ENCODE assay signal across 9 cellular contexts in genomic region chr15:79431636-79432344, GRCh38. TPM values are rescaled to one million over a fixed set of nuclear protein-coding genes. Genes with fewer than 3 reads are reported as not detected.
DNase-seq lines count a peak whose midpoint lies in the region; ATAC-seq and TF ChIP-seq lines count a peak whose summit lies in the region.
"Had no signal": no experiment of that assay in that cellular context is flagged by ENCODE, and none has a peak within 500 bp of the region (broad histone marks: within the 10 kb centered on the region; RNA-seq: fewer than 3 reads in every experiment).

Gene MINAR1, plus strand, starts transcription at chr15:79432336. Its CDS starts 23,812 bp downstream, at chr15:79456148.

- peak; percentile 30 for ATAC-seq in HG02798 (IDR thresholded peaks at IDR 0.05; ENCODE audit: poor library complexity, unreplicated experiment)
- peak; percentile 45 for ATAC-seq in stimulated activated naive CD8-positive, alpha-beta T cell treated with anti-CD3 and anti-CD28 coated beads, Interleukin-15, Interleukin-2, amounts not matched to agents 100 U/mL and 50 U/mL, for 24 hours

- H3K27me3 ChIP-seq in BJ (ENCODE audit: control insufficient read depth, insufficient read depth, low read length) (peaks cover 11% of the 10 kb centered on the region), iPS-20b (ENCODE audit: insufficient read depth, low read length) (peaks cover 96% of the 10 kb centered on the region)

- H3K9me3 ChIP-seq in iPS-20b (ENCODE audit: insufficient read depth, low read depth, low read length), result no peaks in the 10 kb centered on the region

- H3K4me3 ChIP-seq in BJ (ENCODE audit: low read depth, low read length) (peak within 1 kb of the TSS; percentile 49), iPS-20b (ENCODE audit: low read length) (peak within 1 kb of the TSS; percentile 60)

- CTCF ChIA-PET in BJ (lab: Yijun Ruan, JAX), result interaction anchor here (0.6 to 3.6 kb wide), 12 partner anchors 8 to 444 kb away, joined by 3 to 28 read pairs (median 4); no protein-coding TSS in a partner anchor

- H3K27ac ChIP-seq in iPS-20b (ENCODE audit: low read length), result no peak within 1 kb of the TSS

- peaks cover 22% of the 10 kb centered on the region for H3K4me1 ChIP-seq in iPS-20b (ENCODE audit: insufficient read depth, low read length)

- DNase-seq in BJ (ENCODE audit: low read depth) (no peak), astrocyte of the hippocampus (ENCODE audit: low read depth, low spot score) (peak; percentile 79), activated gamma-delta T cell (lab: John Stamatoyannopoulos, UW) (no peak), GF-D8 (lab: John Stamatoyannopoulos, UW) (no peak)
- DNase-seq in stimulated activated naive CD8-positive, alpha-beta T cell treated with anti-CD3 and anti-CD28 coated beads, Interleukin-15, Interleukin-2, amounts not matched to agents 100 U/mL and 50 U/mL, for 24 hours, result peak; percentile 31
- DNase-seq in activated T-helper 2 cell treated with anti-CD3 and anti-CD28 coated beads, Interferon-gamma antibody, Interleukin-2, Interleukin-4, amounts not matched to agents 10 μg/mL and 5 μg/mL and 100 μg/mL, durations not matched to agents 14 hours and 24 hours and 36 hours (ENCODE audit: low spot score), result no peak

- peak within 1 kb of the TSS; percentile 12; the same call in 1 of the 2 replicates for H3K9ac ChIP-seq in iPS-20b (ENCODE audit: low read depth, low read length)

- no peaks in the 10 kb centered on the region for H3K4me1 Mint-ChIP-seq in activated T-helper 2 cell treated with anti-CD3 and anti-CD28 coated beads, Interferon-gamma antibody, Interleukin-2, Interleukin-4, amounts not matched to agents 10 μg/mL and 5 μg/mL and 100 μg/mL, durations not matched to agents 14 hours and 24 hours and 36 hours (ENCODE audit: low read depth)

- peaks cover 62% of the 10 kb centered on the region for H3K27me3 Mint-ChIP-seq in activated T-helper 2 cell treated with anti-CD3 and anti-CD28 coated beads, Interferon-gamma antibody, Interleukin-2, Interleukin-4, amounts not matched to agents 10 μg/mL and 5 μg/mL and 100 μg/mL, durations not matched to agents 14 hours and 24 hours and 36 hours (ENCODE audit: low read depth)

- TF ChIP-seq CTCF in BJ (IDR thresholded peaks at IDR 0.05; ENCODE audit: insufficient read depth, low read depth, low read length), result peak; percentile 26; the same call in 1 of the 2 replicates

- no peaks in the 10 kb centered on the region for H3K36me3 Mint-ChIP-seq in activated T-helper 2 cell treated with anti-CD3 and anti-CD28 coated beads, Interferon-gamma antibody, Interleukin-2, Interleukin-4, amounts not matched to agents 10 μg/mL and 5 μg/mL and 100 μg/mL, durations not matched to agents 14 hours and 24 hours and 36 hours (ENCODE audit: low read depth)
- H3K36me3 Mint-ChIP-seq: IgD-negative memory B cell had no signal

- intact Hi-C loops in activated T-helper 2 cell treated with anti-CD3 and anti-CD28 coated beads, Interferon-gamma antibody, Interleukin-2, Interleukin-4, amounts not matched to agents 10 μg/mL and 5 μg/mL and 100 μg/mL, durations not matched to agents 14 hours and 24 hours and 36 hours (cut with micrococcal nuclease), result loop anchor here (10.0 kb wide), 1 partner anchor 337 kb away; the partner anchor contains the start of gene RASGRF1

- no peak within 1 kb of the TSS for H3K27ac Mint-ChIP-seq in activated T-helper 2 cell treated with anti-CD3 and anti-CD28 coated beads, Interferon-gamma antibody, Interleukin-2, Interleukin-4, amounts not matched to agents 10 μg/mL and 5 μg/mL and 100 μg/mL, durations not matched to agents 14 hours and 24 hours and 36 hours
- H3K27ac Mint-ChIP-seq: IgD-negative memory B cell had no signal

- peaks cover under 1% of the 10 kb centered on the region for H3K9me3 Mint-ChIP-seq in activated T-helper 2 cell treated with anti-CD3 and anti-CD28 coated beads, Interferon-gamma antibody, Interleukin-2, Interleukin-4, amounts not matched to agents 10 μg/mL and 5 μg/mL and 100 μg/mL, durations not matched to agents 14 hours and 24 hours and 36 hours

- no peak within 1 kb of the TSS for H3K4me3 Mint-ChIP-seq in activated T-helper 2 cell treated with anti-CD3 and anti-CD28 coated beads, Interferon-gamma antibody, Interleukin-2, Interleukin-4, amounts not matched to agents 10 μg/mL and 5 μg/mL and 100 μg/mL, durations not matched to agents 14 hours and 24 hours and 36 hours (ENCODE audit: low read depth)

- H3K36me3 ChIP-seq in BJ (ENCODE audit: control insufficient read depth, insufficient read depth, low read length), result no peaks in the 10 kb centered on the region
- H3K36me3 ChIP-seq in iPS-20b (ENCODE audit: insufficient read depth, low read depth, low read length), result no peaks in the 10 kb centered on the region

- POLR2A ChIA-PET in BJ (lab: Charles Lee), result interaction anchor here (0.5 to 0.6 kb wide), 2 partner anchors 36 to 641 kb away, joined by 3 to 4 read pairs; no protein-coding TSS in a partner anchor

RNA-seq across cellular contexts. Expression of gene MINAR1, which starts in this region (rescaled TPM):
- 0.37 and 0.43 TPM in 2 replicates for polyA plus RNA-seq in BJ (2011; rRNA removed)
- polyA minus RNA-seq in BJ (2011; rRNA and poly(A)+ RNA removed), result 1.2 and 1.3 TPM in 2 replicates
- total RNA-seq in activated T-helper 2 cell treated with anti-CD3 and anti-CD28 coated beads, Interferon-gamma antibody, Interleukin-2, Interleukin-4, amounts not matched to agents 10 μg/mL and 5 μg/mL and 100 μg/mL, durations not matched to agents 14 hours and 24 hours and 36 hours, result 0.55 and 0.67 TPM in 2 replicates

Comparison
In these comparisons a context has a peak if more than half of its experiments do, and no peak if none do; other contexts are left out.
1. DNase-seq: peak in astrocyte of the hippocampus (single experiment) and stimulated activated naive CD8-positive, alpha-beta T cell treated with anti-CD3 and anti-CD28 coated beads, Interleukin-15, Interleukin-2, amounts not matched to agents 100 U/mL and 50 U/mL, for 24 hours (single experiment); none in BJ (single experiment), activated gamma-delta T cell (single experiment), GF-D8 (single experiment) and activated T-helper 2 cell treated with anti-CD3 and anti-CD28 coated beads, Interferon-gamma antibody, Interleukin-2, Interleukin-4, amounts not matched to agents 10 μg/mL and 5 μg/mL and 100 μg/mL, durations not matched to agents 14 hours and 24 hours and 36 hours (single experiment).